13 cellular contexts compared by ENCODE assay signal in genomic region chr1:9231648-9232332, GRCh38. TPM values are rescaled to one million over a fixed set of nuclear protein-coding genes. Genes with fewer than 3 reads are reported as not detected.
A peak's percentile ranks its signal among the peaks of the same experiment; 100 is the strongest.
DNase-seq lines count a peak whose midpoint lies in the region; ATAC-seq and TF ChIP-seq lines count a peak whose summit lies in the region.
"Had no signal": no experiment of that assay in that cellular context is flagged by ENCODE, and none has a peak within 500 bp of the region (broad histone marks: within the 10 kb centered on the region; RNA-seq: fewer than 3 reads in every experiment).

No MANE protein-coding gene starts in this region.

- H3K36me3 ChIP-seq in BLaER1: no peaks in the 10 kb centered on the region
- H3K36me3 ChIP-seq in mammary epithelial cell (ENCODE audit: insufficient read depth, low read length): no peaks in the 10 kb centered on the region
- H3K36me3 ChIP-seq: cardiac muscle cell had no signal

- H3K9me3 ChIP-seq in BLaER1 (peaks cover 4% of the 10 kb centered on the region), mammary epithelial cell (replicated peaks; ENCODE audit: insufficient read depth, low read length) (no peaks in the 10 kb centered on the region)

- no TSS peak for BruUV-seq in mammary epithelial cell (replicated peaks; lab: Mats Ljungman, UMichigan)

- CTCF ChIA-PET in mammary epithelial cell (lab: Charles Lee; ENCODE audit: low non-redundant PET): interaction anchor here (0.6 kb wide), 1 partner anchor 311 kb away, joined by 5 read pairs; no protein-coding TSS in a partner anchor

- H3K27ac ChIP-seq in BLaER1: no peak overlapping the region
- peak overlapping the region; percentile 50 for H3K27ac ChIP-seq in mammary epithelial cell (ENCODE audit: insufficient read depth, low read depth, low read length)
- H3K27ac ChIP-seq: cardiac muscle cell had no signal

- peak overlapping the region; percentile 58 for H3K4me2 ChIP-seq in BLaER1
- peak overlapping the region; percentile 74 for H3K4me2 ChIP-seq in mammary epithelial cell (ENCODE audit: insufficient read depth, low read depth, low read length)

- peaks cover 42% of the 10 kb centered on the region for H3K4me1 ChIP-seq in BLaER1
- H3K4me1 ChIP-seq in mammary epithelial cell (ENCODE audit: insufficient read depth, low read length): peaks cover 25% of the 10 kb centered on the region

- H3K4me3 ChIP-seq in BLaER1: no peak overlapping the region
- H3K4me3 ChIP-seq in mammary epithelial cell (replicated peaks in 1 of 3; ENCODE audit: insufficient read depth in 1 of 3, low read depth in 2 of 3, low read length in 3 of 3): peak overlapping the region in 1 of 3 experiments; percentile 7
- H3K4me3 ChIP-seq: cardiac muscle cell, lung had no signal

- H3K9ac ChIP-seq in BLaER1 (no peak overlapping the region), mammary epithelial cell (ENCODE audit: insufficient read depth, low read length) (peak overlapping the region; percentile 56)

- dilution Hi-C loops in mammary epithelial cell (cut with HindIII; ENCODE audit: low sequenced_read_pairs): loop anchor here (5.0 kb wide), 1 partner anchor 74 kb away; no protein-coding TSS in a partner anchor

- ATAC-seq in HG03442 (IDR thresholded peaks at IDR 0.05; ENCODE audit: unreplicated experiment): no peak
- no peak for ATAC-seq in HG02642 (IDR thresholded peaks at IDR 0.05; ENCODE audit: poor library complexity, unreplicated experiment)

- intact Hi-C loops in mammary epithelial cell (cut with micrococcal nuclease): loop anchor here (1.0 kb wide), 1 partner anchor 29 kb away; no protein-coding TSS in a partner anchor

- 12% methylated on average over 12 of the region's 13 CpGs for WGBS in mammary epithelial cell (ENCODE audit: low coverage, missing lambda C conversion rate)

- in situ Hi-C loops in mammary epithelial cell (cut with MboI; ENCODE audit: low sequenced_read_pairs in 2 of 2): no loop called here

- TF ChIP-seq CTCF in mammary epithelial cell (conservative IDR thresholded peaks at IDR 0.05 in 1 of 2, IDR thresholded peaks at IDR 0.05 in 1 of 2; ENCODE audit: extremely low read depth in 1 of 2, insufficient read depth in 1 of 2, low read depth in 1 of 2, low read length in 2 of 2): no peak

- H2AFZ ChIP-seq in mammary epithelial cell (ENCODE audit: low read depth, low read length): peak overlapping the region; percentile 79

- H4K20me1 ChIP-seq in BLaER1 (no peaks in the 10 kb centered on the region), mammary epithelial cell (ENCODE audit: insufficient read depth, low read length) (no peaks in the 10 kb centered on the region)

- no peaks in the 10 kb centered on the region for H3K27me3 ChIP-seq in BLaER1
- no peaks in the 10 kb centered on the region for H3K27me3 ChIP-seq in mammary epithelial cell (ENCODE audit: insufficient read depth, low read length)
- H3K27me3 ChIP-seq: cardiac muscle cell had no signal

- DNase-seq in LHCN-M2 (ENCODE audit: low read depth) (peak; percentile 38), mammary epithelial cell (peak; percentile 89), myocyte (ENCODE audit: low read depth) (peak; percentile 48), NCI-H2171 treated with DMSO at 0.1 percent for 48 hours (lab: John Stamatoyannopoulos, UW) (no peak), NOMO-1 (lab: John Stamatoyannopoulos, UW; ENCODE audit: unreplicated experiment in 2 of 2) (no peak)
- DNase-seq: NCI-H1092 treated with DMSO at 0.1 percent for 48 hours, NCI-H748 treated with DMSO at 0.1 percent for 48 hours, retina had no signal

- peaks cover 7% of the 10 kb centered on the region for H3K79me2 ChIP-seq in mammary epithelial cell (ENCODE audit: insufficient read depth, low read length)

RNA-seq across cellular contexts. Expression of gene H6PD, which starts 2.8 kb away (rescaled TPM):
- 34.5 and 42.2 TPM in 2 replicates for total RNA-seq in LHCN-M2 (2014; rRNA removed)
- 14.8 TPM for polyA plus RNA-seq in LHCN-M2 (2012)
- 10 to 100 TPM; 12.6 to 18.0 TPM for total RNA-seq in mammary epithelial cell
- polyA plus RNA-seq in mammary epithelial cell: 5.4 TPM
- 12.0 TPM for polyA minus RNA-seq in mammary epithelial cell
- 17.1 and 18.3 TPM in 2 replicates for total RNA-seq in myocyte
- 12.1 TPM for polyA plus RNA-seq in myocyte (2012)

Comparison
In these comparisons a context has a peak if more than half of its experiments do, and no peak if none do; other contexts are left out.
1. DNase-seq: peak in LHCN-M2 (single experiment), mammary epithelial cell (single experiment) and myocyte (single experiment); none in NCI-H2171 treated with DMSO at 0.1 percent for 48 hours (single experiment) and NOMO-1 (0 of 2).